27 cellular contexts compared by ENCODE assay signal in genomic region chr10:28540145-28540544, GRCh38.
"Had no signal": no experiment of that assay in that cellular context is flagged by ENCODE, and none has a peak within 500 bp of the region (broad histone marks: within the 10 kb centered on the region; RNA-seq: fewer than 3 reads in every experiment).

No MANE protein-coding gene starts in this region.

- ATAC-seq: activated CD4-positive, CD25-positive, alpha-beta regulatory T cell treated with anti-CD3 and anti-CD28 coated beads, Interleukin-2, amount 50 U/mL, for 24 hours; activated CD8-positive, alpha-beta memory T cell treated with anti-CD3 and anti-CD28 coated beads, Interleukin-2, amount 10 ng/mL, durations not matched to agents 7 days and 5 days; activated naive CD8-positive, alpha-beta T cell treated with anti-CD3 and anti-CD28 coated beads, Interleukin-2, amount 50 U/mL, for 24 hours; foreskin keratinocyte; heart right ventricle; sciatic nerve; stimulated activated effector memory CD8-positive, alpha-beta T cell treated with anti-CD3 and anti-CD28 coated beads, Interleukin-12 subunit alpha, Interleukin-12 subunit beta, amount 100 ng/mL, for 72 hours had no signal

- H3K4me3 ChIP-seq: esophagus muscularis mucosa, heart right ventricle, skin epidermis, uterus had no signal

- H3K4me3 Mint-ChIP-seq: activated CD4-positive, alpha-beta memory T cell treated with anti-CD3 and anti-CD28 coated beads, Interleukin-2, amount 10 ng/mL, durations not matched to agents 7 days and 5 days; activated CD4-positive, alpha-beta T cell treated with anti-CD3 and anti-CD28 coated beads, Interleukin-2, amount 10 ng/mL, durations not matched to agents 7 days and 5 days; activated CD8-positive, alpha-beta memory T cell treated with anti-CD3 and anti-CD28 coated beads, Interleukin-2, amount 10 ng/mL, durations not matched to agents 7 days and 5 days; activated naive CD8-positive, alpha-beta T cell treated with anti-CD3 and anti-CD28 coated beads, Interleukin-2, amount 50 U/mL, for 24 hours; central memory CD8-positive, alpha-beta T cell; dendritic cell treated with granulocyte-macrophage colony-stimulating factor and Interleukin-4, amounts not matched to agents 40 ng/mL and 50 ng/mL, for 4 days; nephron; stimulated activated effector memory CD8-positive, alpha-beta T cell treated with anti-CD3 and anti-CD28 coated beads, Interleukin-12 subunit alpha, Interleukin-12 subunit beta, amount 100 ng/mL, for 72 hours; stimulated activated naive CD8-positive, alpha-beta T cell treated with anti-CD3 and anti-CD28 coated beads, Interleukin-15, Interleukin-2, amounts not matched to agents 100 ng/mL and 50 ng/mL, for 24 hours; T-helper 1 cell treated with Interleukin-12 subunit alpha and Interleukin-12 subunit beta and Interleukin-4 antibody, amounts not matched to agents 30 μg/mL and 1 μg/mL, for 36 hours; type B pancreatic cell had no signal

- H3K27me3 Mint-ChIP-seq: activated CD4-positive, alpha-beta memory T cell treated with anti-CD3 and anti-CD28 coated beads, Interleukin-2, amount 10 ng/mL, durations not matched to agents 7 days and 5 days; activated CD4-positive, alpha-beta T cell treated with anti-CD3 and anti-CD28 coated beads, Interleukin-2, amount 10 ng/mL, durations not matched to agents 7 days and 5 days; activated CD8-positive, alpha-beta memory T cell treated with anti-CD3 and anti-CD28 coated beads, Interleukin-2, amount 10 ng/mL, durations not matched to agents 7 days and 5 days; activated naive CD8-positive, alpha-beta T cell treated with anti-CD3 and anti-CD28 coated beads, Interleukin-2, amount 50 U/mL, for 24 hours; central memory CD8-positive, alpha-beta T cell; dendritic cell treated with granulocyte-macrophage colony-stimulating factor and Interleukin-4, amounts not matched to agents 40 ng/mL and 50 ng/mL, for 4 days; progenitor cell of endocrine pancreas; stimulated activated naive CD8-positive, alpha-beta T cell treated with anti-CD3 and anti-CD28 coated beads, Interleukin-15, Interleukin-2, amounts not matched to agents 100 ng/mL and 50 ng/mL, for 24 hours; type B pancreatic cell had no signal

- DNase-seq: activated CD4-positive, alpha-beta memory T cell treated with anti-CD3 and anti-CD28 coated beads, Interleukin-2, amount 10 ng/mL, durations not matched to agents 7 days and 5 days; activated CD4-positive, alpha-beta T cell treated with anti-CD3 and anti-CD28 coated beads, Interleukin-2, amount 10 ng/mL, durations not matched to agents 7 days and 5 days; activated CD8-positive, alpha-beta memory T cell treated with anti-CD3 and anti-CD28 coated beads, Interleukin-2, amount 10 ng/mL, durations not matched to agents 7 days and 5 days; activated effector memory CD4-positive, alpha-beta T cell treated with Interleukin-2 at 50 U/mL for 16 hours; activated naive CD4-positive, alpha-beta T cell treated with Interleukin-2 at 50 U/mL for 16 hours; activated naive CD8-positive, alpha-beta T cell treated with anti-CD3 and anti-CD28 coated beads, Interleukin-2, amount 50 U/mL, for 24 hours; activated T-cell treated with anti-CD3 and anti-CD28 coated beads, Interleukin-2, amount 50 U/mL, for 48 hours; amygdala; foreskin keratinocyte; heart right ventricle; mesendoderm; stimulated activated CD4-positive, alpha-beta T cell treated with anti-CD3 and anti-CD28 coated beads, Interleukin-4, amount 100 ng/mL, for 24 hours; T1000; uterus; WERI-Rb-1 had no signal

- H3K9me3 ChIP-seq: esophagus muscularis mucosa, heart right ventricle, uterus had no signal

- H3K27ac ChIP-seq: esophagus muscularis mucosa, foreskin keratinocyte, heart right ventricle, skin epidermis, uterus, WERI-Rb-1 had no signal

- H3K36me3 ChIP-seq: uterus had no signal

- H3K27ac Mint-ChIP-seq: activated CD4-positive, alpha-beta memory T cell treated with anti-CD3 and anti-CD28 coated beads, Interleukin-2, amount 10 ng/mL, durations not matched to agents 7 days and 5 days; activated CD4-positive, alpha-beta T cell treated with anti-CD3 and anti-CD28 coated beads, Interleukin-2, amount 10 ng/mL, durations not matched to agents 7 days and 5 days; activated CD8-positive, alpha-beta memory T cell treated with anti-CD3 and anti-CD28 coated beads, Interleukin-2, amount 10 ng/mL, durations not matched to agents 7 days and 5 days; activated naive CD8-positive, alpha-beta T cell treated with anti-CD3 and anti-CD28 coated beads, Interleukin-2, amount 50 U/mL, for 24 hours; dendritic cell treated with granulocyte-macrophage colony-stimulating factor and Interleukin-4, amounts not matched to agents 40 ng/mL and 50 ng/mL, for 4 days; nephron; progenitor cell of endocrine pancreas; stimulated activated effector memory CD8-positive, alpha-beta T cell treated with anti-CD3 and anti-CD28 coated beads, Interleukin-12 subunit alpha, Interleukin-12 subunit beta, amount 100 ng/mL, for 72 hours; stimulated activated naive CD8-positive, alpha-beta T cell treated with anti-CD3 and anti-CD28 coated beads, Interleukin-15, Interleukin-2, amounts not matched to agents 100 ng/mL and 50 ng/mL, for 24 hours; T-helper 1 cell treated with Interleukin-12 subunit alpha and Interleukin-12 subunit beta and Interleukin-4 antibody, amounts not matched to agents 30 μg/mL and 1 μg/mL, for 36 hours; type B pancreatic cell had no signal

- H3K27me3 ChIP-seq: esophagus muscularis mucosa, foreskin keratinocyte, heart right ventricle, uterus had no signal

- H3K9me3 Mint-ChIP-seq: activated CD4-positive, alpha-beta memory T cell treated with anti-CD3 and anti-CD28 coated beads, Interleukin-2, amount 10 ng/mL, durations not matched to agents 7 days and 5 days; activated CD4-positive, alpha-beta T cell treated with anti-CD3 and anti-CD28 coated beads, Interleukin-2, amount 10 ng/mL, durations not matched to agents 7 days and 5 days; activated naive CD8-positive, alpha-beta T cell treated with anti-CD3 and anti-CD28 coated beads, Interleukin-2, amount 50 U/mL, for 24 hours; central memory CD8-positive, alpha-beta T cell; dendritic cell treated with granulocyte-macrophage colony-stimulating factor and Interleukin-4, amounts not matched to agents 40 ng/mL and 50 ng/mL, for 4 days; nephron; stimulated activated effector memory CD8-positive, alpha-beta T cell treated with anti-CD3 and anti-CD28 coated beads, Interleukin-12 subunit alpha, Interleukin-12 subunit beta, amount 100 ng/mL, for 72 hours; stimulated activated naive CD8-positive, alpha-beta T cell treated with anti-CD3 and anti-CD28 coated beads, Interleukin-15, Interleukin-2, amounts not matched to agents 100 ng/mL and 50 ng/mL, for 24 hours; T-helper 1 cell treated with Interleukin-12 subunit alpha and Interleukin-12 subunit beta and Interleukin-4 antibody, amounts not matched to agents 30 μg/mL and 1 μg/mL, for 36 hours; type B pancreatic cell had no signal
